ENCODE assay signal across 1 cellular context in genomic region chr11:36408476-36409136, GRCh38.
TF ChIP-seq lines count a peak whose summit lies in the region.

No MANE protein-coding gene starts in this region.

TF ChIP-seq in K562, 482 proteins besides CTCF, POLR2A, EP300 and RAD21 (continued from another document):
- TF ChIP-seq THRB (CRISPR knock-in tag; conservative IDR thresholded peaks at IDR 0.05) = 0 out of 2 replicates have a peak, but pooled peaks have one; percentile 6
- TF ChIP-seq RBM14 (IDR thresholded peaks at IDR 0.05; ENCODE audit: borderline replicate concordance, insufficient read depth, low read depth, low read length) = no peak
- no peak for TF ChIP-seq ZNF197 (CRISPR knock-in tag; IDR thresholded peaks at IDR 0.05; ENCODE audit: low read depth)
- TF ChIP-seq ZNF143 (CRISPR knock-in tag; IDR thresholded peaks at IDR 0.05) = no peak
- no peak for TF ChIP-seq PRPF4 (IDR thresholded peaks at IDR 0.05; ENCODE audit: insufficient read depth, low read depth, low read length, poor library complexity, severe bottlenecking)
- no peak for TF ChIP-seq CBFA2T2 (conservative IDR thresholded peaks at IDR 0.05)
- TF ChIP-seq GABPB2 (CRISPR knock-in tag; conservative IDR thresholded peaks at IDR 0.05) = no peak
TF ChIP-seq in K562: peak in this region for 1.
